Comparison of ENCODE assay signal across 8 cellular contexts in the genomic region with DNA sequence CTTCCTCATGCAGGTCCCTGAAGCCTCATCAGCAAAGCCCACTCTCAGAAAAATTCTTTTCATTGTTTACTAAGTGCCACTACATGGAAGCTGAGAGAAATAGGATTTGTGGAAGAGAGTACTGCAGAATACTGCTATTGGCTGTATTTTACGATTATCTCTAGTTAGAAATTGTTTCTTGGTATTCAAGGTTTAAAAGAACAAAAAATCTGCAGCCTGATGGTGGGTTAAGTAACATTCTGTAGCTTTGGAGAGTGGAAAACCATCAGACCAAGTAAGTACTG. TPM values are rescaled to one million over a fixed set of nuclear protein-coding genes. Genes with fewer than 3 reads are reported as not detected.
DNase-seq lines count a peak whose midpoint lies in the region; ATAC-seq and TF ChIP-seq lines count a peak whose summit lies in the region.

No MANE protein-coding gene starts in this region.

- TF ChIP-seq CTCF in AG04449 (IDR thresholded peaks at IDR 0.05; ENCODE audit: insufficient read depth, low read length, missing control alignments) (no peak), HFF-Myc (IDR thresholded peaks at IDR 0.05; ENCODE audit: low read depth, low read length, missing control alignments) (no peak), cardiac fibroblast (IDR thresholded peaks at IDR 0.05; ENCODE audit: low read depth, low read length) (no peak)

- POLR2A ChIA-PET in AG04449 (lab: Yijun Ruan, JAX): no interaction called here

- CTCF ChIA-PET in AG04449 (lab: Yijun Ruan, JAX): interaction anchor here (0.7 to 1.2 kb wide), 8 partner anchors 9 to 53 kb away, joined by 3 to 7 read pairs (median 4); no protein-coding TSS in a partner anchor

- H3K4me3 ChIP-seq in AG04449 (ENCODE audit: low read depth, low read length): peak overlapping the region; percentile 52
- H3K4me3 ChIP-seq in HFF-Myc (replicated peaks; ENCODE audit: low read depth, low read length): peak overlapping the region; percentile 39
- H3K4me3 ChIP-seq in cardiac fibroblast (replicated peaks in 1 of 2; ENCODE audit: low read depth in 2 of 2, low read length in 2 of 2): peak overlapping the region; percentile 32 to 42

- H3K4me3 Mint-ChIP-seq in naive B cell: peak overlapping the region; percentile 61 to 86 (median 72)

- H3K36me3 Mint-ChIP-seq in naive B cell: peaks cover 8 to 10% of the 10 kb centered on the region in 2 donors

- peak overlapping the region; percentile 14 to 94 (median 52) for H3K27ac Mint-ChIP-seq in naive B cell

- H3K4me1 Mint-ChIP-seq in naive B cell: peaks cover 8 to 20% (median 18%) of the 10 kb centered on the region in 3 donors

- DNase-seq in AG04449 (ENCODE audit: low read depth, low spot score) (no peak), HFF-Myc (ENCODE audit: extremely low read depth, low read depth) (no peak), cardiac fibroblast (ENCODE audit: low read depth in 2 of 2) (no peak), naive B cell (no peak), NCI-H1092 (lab: John Stamatoyannopoulos, UW) (no peak)
- DNase-seq in stimulated activated CD4-positive, alpha-beta T cell treated with anti-CD3 and anti-CD28 coated beads, Interleukin-4, amount 100 ng/mL, for 24 hours: no peak

- peaks cover 5 to 43% (median 31%) of the 10 kb centered on the region in 3 donors for H3K27me3 Mint-ChIP-seq in naive B cell

- H3K9me3 Mint-ChIP-seq in naive B cell: peaks cover 0 to 1% (median 0%) of the 10 kb centered on the region in 7 donors

- no peak for ATAC-seq in naive B cell (ENCODE audit: low read depth in 2 of 2)
- no peak for ATAC-seq in GM21526 (IDR thresholded peaks at IDR 0.05; ENCODE audit: low FRiP score, unreplicated experiment)
- no peak for ATAC-seq in HG03108 (IDR thresholded peaks at IDR 0.05; ENCODE audit: unreplicated experiment)

RNA-seq across cellular contexts. Expression of a gene that starts 27.3 kb away (rescaled TPM):
- polyA plus RNA-seq in naive B cell (ENCODE audit: low read depth in 6 of 6): 10 to 100 TPM; 28.1 to 43.5 (median 36.1) TPM

RNA-seq across cellular contexts. Expression of a gene that starts 28.3 kb away (rescaled TPM):
- 100 to 1,000 TPM in 1 of 6 donors, 10 to 100 TPM in 5; 71.2 to 100 (median 79.5) TPM for polyA plus RNA-seq in naive B cell (ENCODE audit: low read depth in 6 of 6)

RNA-seq across cellular contexts. Expression of a gene that starts 44.5 kb away (rescaled TPM):
- 10 to 100 TPM; 53.8 to 72.5 (median 59.5) TPM for polyA plus RNA-seq in naive B cell (ENCODE audit: low read depth in 6 of 6)
